8 cellular contexts compared by ENCODE assay signal in the genomic region with DNA sequence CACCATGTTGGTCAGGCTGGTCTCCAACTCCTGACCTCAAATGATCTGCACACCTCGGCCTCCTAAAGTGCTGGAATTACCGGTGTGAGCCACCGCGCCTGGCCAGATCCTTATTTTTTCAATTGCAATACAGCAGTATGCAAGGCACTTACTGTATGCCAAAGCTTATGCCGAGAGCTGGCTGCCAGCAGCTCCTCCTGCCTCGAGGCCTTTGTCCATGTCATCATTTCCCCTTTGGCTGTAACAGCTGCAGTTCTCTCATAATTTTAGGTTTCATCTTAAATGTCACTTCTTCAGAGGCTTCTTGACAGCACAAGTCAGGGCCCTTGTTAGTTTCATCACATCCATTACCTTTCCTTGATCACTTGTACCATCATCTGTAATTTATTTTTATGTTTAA. TPM values are rescaled to one million over a fixed set of nuclear protein-coding genes. Genes with fewer than 3 reads are reported as not detected.
A peak's percentile ranks its signal among the peaks of the same experiment; 100 is the strongest.
DNase-seq lines count a peak whose midpoint lies in the region; ATAC-seq and TF ChIP-seq lines count a peak whose summit lies in the region.

No MANE protein-coding gene starts in this region.

- H3K4me1 ChIP-seq in RWPE2 (ENCODE audit: insufficient read depth, poor library complexity, severe bottlenecking) = peaks cover 19% of the 10 kb centered on the region
- peaks cover 7% of the 10 kb centered on the region for H3K4me1 ChIP-seq in fibroblast of lung (ENCODE audit: control insufficient read depth, extremely low read depth, insufficient read depth, low read length)
- H3K4me1 ChIP-seq in spleen = peaks cover 23 to 76% (median 48%) of the 10 kb centered on the region in 6 donors

- no peak overlapping the region for H3K9ac ChIP-seq in fibroblast of lung (ENCODE audit: insufficient read depth, low read length)

- no peak for TF ChIP-seq CTCF in RWPE2 (IDR thresholded peaks at IDR 0.05; ENCODE audit: poor library complexity, severe bottlenecking)
- TF ChIP-seq CTCF in fibroblast of lung (conservative IDR thresholded peaks at IDR 0.05 in 1 of 2, IDR thresholded peaks at IDR 0.05 in 1 of 2; ENCODE audit: low read depth in 1 of 2, low read length in 2 of 2) = no peak
- TF ChIP-seq CTCF in spleen (IDR thresholded peaks at IDR 0.05 in 8 of 11, conservative IDR thresholded peaks at IDR 0.05 in 3 of 11) = no peak

- TF ChIP-seq POLR2A in spleen (IDR thresholded peaks at IDR 0.05) = no peak

- intact Hi-C loops in spleen (cut with DNase I; ENCODE audit: low total_unique reads) = no loop called here

- 45 to 64% (median 51%) methylated on average over 6 of the region's 6 CpGs for WGBS in spleen, 5 donors

- H3K4me2 ChIP-seq in fibroblast of lung (ENCODE audit: extremely low read depth, insufficient read depth, low read length) = no peak overlapping the region

- no peak overlapping the region for H3K4me3 Mint-ChIP-seq in activated CD8-positive, alpha-beta memory T cell treated with anti-CD3 and anti-CD28 coated beads, Interleukin-2, amount 10 ng/mL, durations not matched to agents 7 days and 5 days

- H2AFZ ChIP-seq in fibroblast of lung (ENCODE audit: low read length) = no peak overlapping the region

- peaks cover 21% of the 10 kb centered on the region for H3K36me3 ChIP-seq in RWPE2 (ENCODE audit: low read depth)
- no peaks in the 10 kb centered on the region for H3K36me3 ChIP-seq in fibroblast of lung (ENCODE audit: control insufficient read depth, insufficient read depth, low read length)
- peaks cover 0 to 19% (median 5%) of the 10 kb centered on the region in 6 donors for H3K36me3 ChIP-seq in spleen

- H3K9me3 Mint-ChIP-seq in activated CD8-positive, alpha-beta memory T cell treated with anti-CD3 and anti-CD28 coated beads, Interleukin-2, amount 10 ng/mL, durations not matched to agents 7 days and 5 days (ENCODE audit: low read depth) = no peaks in the 10 kb centered on the region

- H3K9me3 ChIP-seq in RWPE2 (ENCODE audit: severe bottlenecking) = no peaks in the 10 kb centered on the region
- H3K9me3 ChIP-seq in fibroblast of lung (ENCODE audit: control insufficient read depth, insufficient read depth, low read depth, low read length) = no peaks in the 10 kb centered on the region
- H3K9me3 ChIP-seq in spleen = no peaks in the 10 kb centered on the region

- H4K20me1 ChIP-seq in fibroblast of lung (ENCODE audit: control insufficient read depth, extremely low read depth, insufficient read depth, low read length) = no peaks in the 10 kb centered on the region

- peaks cover 25% of the 10 kb centered on the region for H3K36me3 Mint-ChIP-seq in activated CD8-positive, alpha-beta memory T cell treated with anti-CD3 and anti-CD28 coated beads, Interleukin-2, amount 10 ng/mL, durations not matched to agents 7 days and 5 days

- peak overlapping the region; percentile 99 for H3K27ac Mint-ChIP-seq in activated CD8-positive, alpha-beta memory T cell treated with anti-CD3 and anti-CD28 coated beads, Interleukin-2, amount 10 ng/mL, durations not matched to agents 7 days and 5 days

- no peak for ATAC-seq in activated CD8-positive, alpha-beta memory T cell treated with anti-CD3 and anti-CD28 coated beads, Interleukin-2, amount 10 ng/mL, durations not matched to agents 7 days and 5 days
- ATAC-seq in RWPE2 (ENCODE audit: low read depth) (no peak), GM21360 (IDR thresholded peaks at IDR 0.05; ENCODE audit: unreplicated experiment) (no peak)

- H3K27ac ChIP-seq in RWPE2 (ENCODE audit: poor library complexity, severe bottlenecking) = peak overlapping the region; percentile 87
- H3K27ac ChIP-seq in fibroblast of lung (ENCODE audit: insufficient read depth, low read length) = no peak overlapping the region
- H3K27ac ChIP-seq in spleen = peak overlapping the region in 7 of 8 donors; percentile 92 to 98 (median 96)

- CTCF ChIA-PET in activated CD8-positive, alpha-beta memory T cell treated with anti-CD3 and anti-CD28 coated beads, Interleukin-2, amount 10 ng/mL, durations not matched to agents 7 days and 5 days (lab: Charles Lee) = interaction anchor here (1.2 to 6.4 kb wide), 7 partner anchors 9 to 144 kb away, joined by 3 to 37 read pairs (median 13); partner anchors contain the start of gene CCDC134

- H3K4me3 ChIP-seq in RWPE2 (ENCODE audit: severe bottlenecking) = no peak overlapping the region
- H3K4me3 ChIP-seq in fibroblast of lung (replicated peaks in 1 of 4; ENCODE audit: control extremely low read depth in 1 of 4, insufficient read depth in 1 of 4, low read depth in 3 of 4, low read length in 4 of 4) = no peak overlapping the region
- H3K4me3 ChIP-seq in spleen = no peak overlapping the region

- DNase-seq in activated CD8-positive, alpha-beta memory T cell treated with anti-CD3 and anti-CD28 coated beads, Interleukin-2, amount 10 ng/mL, durations not matched to agents 7 days and 5 days = no peak
- DNase-seq in activated CD8-positive, alpha-beta memory T cell treated with anti-CD3 and anti-CD28 coated beads for 24 hours = no peak
- DNase-seq in RWPE2 (ENCODE audit: low spot score) = no peak
- peak; percentile 21 to 32 for DNase-seq in fibroblast of lung (ENCODE audit: low read depth in 2 of 2)
- no peak for DNase-seq in spleen
- no peak for DNase-seq in GM19238 (ENCODE audit: insufficient read length, low spot score)
- no peak for DNase-seq in OCI-M1 (lab: John Stamatoyannopoulos, UW)

- H3K27me3 Mint-ChIP-seq in activated CD8-positive, alpha-beta memory T cell treated with anti-CD3 and anti-CD28 coated beads, Interleukin-2, amount 10 ng/mL, durations not matched to agents 7 days and 5 days = no peaks in the 10 kb centered on the region

- H3K4me1 Mint-ChIP-seq in activated CD8-positive, alpha-beta memory T cell treated with anti-CD3 and anti-CD28 coated beads, Interleukin-2, amount 10 ng/mL, durations not matched to agents 7 days and 5 days = peaks cover 39% of the 10 kb centered on the region

- peaks cover 24% of the 10 kb centered on the region for H3K79me2 ChIP-seq in fibroblast of lung (ENCODE audit: control insufficient read depth, insufficient read depth, low read length)

- H3K27me3 ChIP-seq in RWPE2 (ENCODE audit: insufficient read depth, poor library complexity, severe bottlenecking) = no peaks in the 10 kb centered on the region
- H3K27me3 ChIP-seq in fibroblast of lung (ENCODE audit: control insufficient read depth, insufficient read depth, low read length) = no peaks in the 10 kb centered on the region
- no peaks in the 10 kb centered on the region for H3K27me3 ChIP-seq in spleen (replicated peaks in 1 of 7)

RNA-seq across cellular contexts. Expression of gene SREBF2, which starts 1.5 kb away (rescaled TPM):
- total RNA-seq in activated CD8-positive, alpha-beta memory T cell treated with anti-CD3 and anti-CD28 coated beads, Interleukin-2, amount 10 ng/mL, durations not matched to agents 7 days and 5 days = 100 to 1,000 TPM; 130 to 135 TPM
- total RNA-seq in fibroblast of lung = 60.9 and 103 TPM in 2 replicates
- polyA plus RNA-seq in fibroblast of lung = 45.5 and 51.7 TPM in 2 replicates
- polyA plus RNA-seq in fibroblast of lung (2012) = 75.7 and 89.5 TPM in 2 replicates
- polyA minus RNA-seq in fibroblast of lung (ENCODE audit: low replicate concordance) = 220 and 377 TPM in 2 replicates
- 100 to 1,000 TPM in 1 of 7 donors, 10 to 100 TPM in 6; 47.6 to 104 (median 64.0) TPM for total RNA-seq in spleen
- 10 to 100 TPM; 19.4 to 49.4 (median 29.7) TPM for polyA plus RNA-seq in spleen

RNA-seq across cellular contexts. Expression of gene CCDC134, which starts 30.9 kb away (rescaled TPM):
- 10 to 100 TPM; 25.3 to 27.9 TPM for total RNA-seq in activated CD8-positive, alpha-beta memory T cell treated with anti-CD3 and anti-CD28 coated beads, Interleukin-2, amount 10 ng/mL, durations not matched to agents 7 days and 5 days
- 9.2 and 13.7 TPM in 2 replicates for total RNA-seq in fibroblast of lung
- polyA plus RNA-seq in fibroblast of lung = 3.0 and 5.0 TPM in 2 replicates
- 3.0 and 4.8 TPM in 2 replicates for polyA plus RNA-seq in fibroblast of lung (2012)
- polyA minus RNA-seq in fibroblast of lung (ENCODE audit: low replicate concordance) = 7.5 and 8.3 TPM in 2 replicates
- total RNA-seq in spleen = 10 to 100 TPM in 3 of 7 donors, 1 to 10 TPM in 4; 8.9 to 11.8 (median 10.0) TPM
- polyA plus RNA-seq in spleen = 1 to 10 TPM in 2 of 3 donors, under 1 TPM in 1; 0.54 to 2.4 (median 1.2) TPM

Comparison
In these comparisons a context has a peak if more than half of its experiments do, and no peak if none do; other contexts are left out.
1. DNase-seq: peak in fibroblast of lung (2 of 2); none in activated CD8-positive, alpha-beta memory T cell treated with anti-CD3 and anti-CD28 coated beads, Interleukin-2, amount 10 ng/mL, durations not matched to agents 7 days and 5 days (single experiment), activated CD8-positive, alpha-beta memory T cell treated with anti-CD3 and anti-CD28 coated beads for 24 hours (single experiment), RWPE2 (single experiment), spleen (single experiment), GM19238 (single experiment) and OCI-M1 (single experiment).